ENCODE assay signal across 21 cellular contexts in genomic region chr5:80250801-80251200, GRCh38. TPM values are rescaled to one million over a fixed set of nuclear protein-coding genes. Genes with fewer than 3 reads are reported as not detected.
DNase-seq lines count a peak whose midpoint lies in the region; ATAC-seq and TF ChIP-seq lines count a peak whose summit lies in the region.
"Had no signal": no experiment of that assay in that cellular context is flagged by ENCODE, and none has a peak within 500 bp of the region (broad histone marks: within the 10 kb centered on the region; RNA-seq: fewer than 3 reads in every experiment).

No MANE protein-coding gene starts in this region.

- CTCF ChIA-PET in activated CD4-positive, alpha-beta memory T cell treated with anti-CD3 and anti-CD28 coated beads for 36 hours (lab: Charles Lee), result interaction anchor here (0.8 to 0.9 kb wide), 2 partner anchors 45 to 167 kb away, joined by 3 read pairs; no protein-coding TSS in a partner anchor
- CTCF ChIA-PET in activated CD4-positive, alpha-beta memory T cell treated with anti-CD3 and anti-CD28 coated beads, Interleukin-2, amount 10 ng/mL, durations not matched to agents 7 days and 5 days (lab: Charles Lee), result interaction anchor here (0.9 to 1.3 kb wide), 2 partner anchors 57 to 158 kb away, joined by 3 read pairs; no protein-coding TSS in a partner anchor

- H3K27me3 ChIP-seq in Loucy (ENCODE audit: insufficient read depth, low read length, poor library complexity, severe bottlenecking), result no peaks in the 10 kb centered on the region
- H3K27me3 ChIP-seq: esophagus squamous epithelium, tibial artery had no signal

- ATAC-seq in activated naive CD8-positive, alpha-beta T cell treated with anti-CD3 and anti-CD28 coated beads, Interleukin-2, amount 50 U/mL, for 24 hours, result no peak
- ATAC-seq: K562; right cardiac atrium; stimulated activated effector memory CD8-positive, alpha-beta T cell treated with anti-CD3 and anti-CD28 coated beads, Interleukin-12 subunit alpha, Interleukin-12 subunit beta, amount 100 ng/mL, for 72 hours had no signal

- TF ChIP-seq CTCF in Loucy (conservative IDR thresholded peaks at IDR 0.05; ENCODE audit: low read length) (no peak), progenitor cell of endocrine pancreas (IDR thresholded peaks at IDR 0.05; ENCODE audit: unreplicated experiment) (no peak)

- H3K4me1 ChIP-seq in Loucy (ENCODE audit: insufficient read depth, low read length, poor library complexity, severe bottlenecking), result peaks cover 78% of the 10 kb centered on the region

- H3K36me3 ChIP-seq in Loucy (ENCODE audit: insufficient read depth, low read length), result no peaks in the 10 kb centered on the region
- H3K36me3 ChIP-seq: esophagus squamous epithelium, tibial artery had no signal

- H3K9me2 ChIP-seq in Loucy (replicated peaks; ENCODE audit: low read depth, low read length), result no peaks in the 10 kb centered on the region

- H3K36me3 Mint-ChIP-seq in activated CD4-positive, alpha-beta memory T cell treated with anti-CD3 and anti-CD28 coated beads for 36 hours, result peaks cover 15% of the 10 kb centered on the region
- H3K36me3 Mint-ChIP-seq in activated CD4-positive, alpha-beta memory T cell treated with anti-CD3 and anti-CD28 coated beads, Interleukin-2, amount 10 ng/mL, durations not matched to agents 7 days and 5 days (ENCODE audit: low read depth), result peaks cover 43% of the 10 kb centered on the region
- peaks cover 10% of the 10 kb centered on the region for H3K36me3 Mint-ChIP-seq in activated naive CD8-positive, alpha-beta T cell treated with anti-CD3 and anti-CD28 coated beads, Interleukin-2, amount 50 U/mL, for 24 hours (ENCODE audit: low read depth)
- peaks cover 7% of the 10 kb centered on the region for H3K36me3 Mint-ChIP-seq in progenitor cell of endocrine pancreas (ENCODE audit: insufficient read depth)
- H3K36me3 Mint-ChIP-seq: stimulated activated effector memory CD8-positive, alpha-beta T cell treated with anti-CD3 and anti-CD28 coated beads, Interleukin-12 subunit alpha, Interleukin-12 subunit beta, amount 100 ng/mL, for 72 hours had no signal

- peaks cover 99% of the 10 kb centered on the region for H3K79me2 ChIP-seq in Loucy (ENCODE audit: insufficient read depth, low read length)

- no peaks in the 10 kb centered on the region for H3K9me3 Mint-ChIP-seq in activated CD4-positive, alpha-beta memory T cell treated with anti-CD3 and anti-CD28 coated beads for 36 hours
- no peaks in the 10 kb centered on the region for H3K9me3 Mint-ChIP-seq in activated CD4-positive, alpha-beta memory T cell treated with anti-CD3 and anti-CD28 coated beads, Interleukin-2, amount 10 ng/mL, durations not matched to agents 7 days and 5 days
- H3K9me3 Mint-ChIP-seq in activated naive CD8-positive, alpha-beta T cell treated with anti-CD3 and anti-CD28 coated beads, Interleukin-2, amount 50 U/mL, for 24 hours, result no peaks in the 10 kb centered on the region
- H3K9me3 Mint-ChIP-seq in progenitor cell of endocrine pancreas (ENCODE audit: low read depth), result no peaks in the 10 kb centered on the region
- H3K9me3 Mint-ChIP-seq: stimulated activated effector memory CD8-positive, alpha-beta T cell treated with anti-CD3 and anti-CD28 coated beads, Interleukin-12 subunit alpha, Interleukin-12 subunit beta, amount 100 ng/mL, for 72 hours had no signal

- H3K4me3 Mint-ChIP-seq in activated CD4-positive, alpha-beta memory T cell treated with anti-CD3 and anti-CD28 coated beads for 36 hours, result no peak overlapping the region
- no peak overlapping the region for H3K4me3 Mint-ChIP-seq in activated CD4-positive, alpha-beta memory T cell treated with anti-CD3 and anti-CD28 coated beads, Interleukin-2, amount 10 ng/mL, durations not matched to agents 7 days and 5 days
- H3K4me3 Mint-ChIP-seq in activated naive CD8-positive, alpha-beta T cell treated with anti-CD3 and anti-CD28 coated beads, Interleukin-2, amount 50 U/mL, for 24 hours, result no peak overlapping the region
- H3K4me3 Mint-ChIP-seq in progenitor cell of endocrine pancreas (ENCODE audit: low read depth), result peak overlapping the region; percentile 2
- H3K4me3 Mint-ChIP-seq: stimulated activated effector memory CD8-positive, alpha-beta T cell treated with anti-CD3 and anti-CD28 coated beads, Interleukin-12 subunit alpha, Interleukin-12 subunit beta, amount 100 ng/mL, for 72 hours had no signal

- in situ Hi-C loops in G401 (cut with HindIII; ENCODE audit: low sequenced_read_pairs), result no loop called here

- 0 out of 2 replicates have a peak, but pooled peaks cover 4% of the 10 kb centered on the region for H3F3A ChIP-seq in Loucy (ENCODE audit: low read depth)

- H3K4me1 Mint-ChIP-seq in activated CD4-positive, alpha-beta memory T cell treated with anti-CD3 and anti-CD28 coated beads for 36 hours (ENCODE audit: low read depth), result peaks cover 76% of the 10 kb centered on the region
- peaks cover 78% of the 10 kb centered on the region for H3K4me1 Mint-ChIP-seq in activated CD4-positive, alpha-beta memory T cell treated with anti-CD3 and anti-CD28 coated beads, Interleukin-2, amount 10 ng/mL, durations not matched to agents 7 days and 5 days
- peaks cover 88% of the 10 kb centered on the region for H3K4me1 Mint-ChIP-seq in activated naive CD8-positive, alpha-beta T cell treated with anti-CD3 and anti-CD28 coated beads, Interleukin-2, amount 50 U/mL, for 24 hours
- H3K4me1 Mint-ChIP-seq in progenitor cell of endocrine pancreas (ENCODE audit: low read depth), result peaks cover 73% of the 10 kb centered on the region

- H3K9me3 ChIP-seq in Loucy (ENCODE audit: insufficient read depth, low read depth, low read length), result no peaks in the 10 kb centered on the region
- H3K9me3 ChIP-seq: esophagus squamous epithelium, tibial artery had no signal

- peaks cover 89% of the 10 kb centered on the region for H4K20me1 ChIP-seq in Loucy (ENCODE audit: insufficient read depth, low read length, poor library complexity, severe bottlenecking)

- H3K27ac Mint-ChIP-seq in activated CD4-positive, alpha-beta memory T cell treated with anti-CD3 and anti-CD28 coated beads for 36 hours, result peak overlapping the region; percentile 10
- no peak overlapping the region for H3K27ac Mint-ChIP-seq in activated CD4-positive, alpha-beta memory T cell treated with anti-CD3 and anti-CD28 coated beads, Interleukin-2, amount 10 ng/mL, durations not matched to agents 7 days and 5 days
- H3K27ac Mint-ChIP-seq in activated naive CD8-positive, alpha-beta T cell treated with anti-CD3 and anti-CD28 coated beads, Interleukin-2, amount 50 U/mL, for 24 hours, result peak overlapping the region; percentile 47
- peak overlapping the region; percentile 35 for H3K27ac Mint-ChIP-seq in progenitor cell of endocrine pancreas
- H3K27ac Mint-ChIP-seq: stimulated activated effector memory CD8-positive, alpha-beta T cell treated with anti-CD3 and anti-CD28 coated beads, Interleukin-12 subunit alpha, Interleukin-12 subunit beta, amount 100 ng/mL, for 72 hours had no signal

- DNase-seq in activated CD4-positive, alpha-beta memory T cell treated with anti-CD3 and anti-CD28 coated beads for 36 hours, result no peak
- no peak for DNase-seq in activated CD4-positive, alpha-beta memory T cell treated with anti-CD3 and anti-CD28 coated beads, Interleukin-2, amount 10 ng/mL, durations not matched to agents 7 days and 5 days
- no peak for DNase-seq in activated naive CD8-positive, alpha-beta T cell treated with anti-CD3 and anti-CD28 coated beads, Interleukin-2, amount 50 U/mL, for 24 hours
- DNase-seq in progenitor cell of endocrine pancreas (ENCODE audit: low spot score, unreplicated experiment) (no peak), NCI-H2081 treated with DMSO at 0.1 percent for 48 hours (lab: John Stamatoyannopoulos, UW) (no peak), NCI-H187 (lab: John Stamatoyannopoulos, UW) (no peak), G401 (ENCODE audit: low spot score) (no peak)
- DNase-seq: ACHN; activated CD4-positive, alpha-beta T cell treated with anti-CD3 and anti-CD28 coated beads, Interleukin-2, amount 50 U/mL, for 1 hour; central memory CD4-positive, alpha-beta T cell; esophagus squamous epithelium; HCEC 1CT; NCI-H1092; NCI-H524 treated with DMSO at 0.1 percent for 48 hours; OCI-M1; right cardiac atrium; stimulated activated CD4-positive, alpha-beta T cell treated with anti-CD3 and anti-CD28 coated beads, Interleukin-15, amount 100 ng/mL, for 24 hours; tibial artery had no signal

- POLR2A ChIA-PET in activated CD4-positive, alpha-beta memory T cell treated with anti-CD3 and anti-CD28 coated beads for 36 hours (lab: Charles Lee), result interaction anchor here (0.7 to 7.5 kb wide), 5 partner anchors 34 to 125 kb away, joined by 3 to 70 read pairs (median 3); no protein-coding TSS in a partner anchor
- POLR2A ChIA-PET in activated CD4-positive, alpha-beta memory T cell treated with anti-CD3 and anti-CD28 coated beads, Interleukin-2, amount 10 ng/mL, durations not matched to agents 7 days and 5 days (lab: Charles Lee), result interaction anchor here (1.0 to 10.7 kb wide), 4 partner anchors 33 to 125 kb away, joined by 3 to 397 read pairs (median 5); no protein-coding TSS in a partner anchor

- H3K27me3 Mint-ChIP-seq in activated CD4-positive, alpha-beta memory T cell treated with anti-CD3 and anti-CD28 coated beads for 36 hours, result no peaks in the 10 kb centered on the region
- H3K27me3 Mint-ChIP-seq in activated CD4-positive, alpha-beta memory T cell treated with anti-CD3 and anti-CD28 coated beads, Interleukin-2, amount 10 ng/mL, durations not matched to agents 7 days and 5 days, result no peaks in the 10 kb centered on the region
- H3K27me3 Mint-ChIP-seq in activated naive CD8-positive, alpha-beta T cell treated with anti-CD3 and anti-CD28 coated beads, Interleukin-2, amount 50 U/mL, for 24 hours, result no peaks in the 10 kb centered on the region
- no peaks in the 10 kb centered on the region for H3K27me3 Mint-ChIP-seq in progenitor cell of endocrine pancreas

- H3K4me3 ChIP-seq in Loucy (ENCODE audit: low read length, poor library complexity, severe bottlenecking), result peak overlapping the region; percentile 84
- H3K4me3 ChIP-seq: esophagus squamous epithelium, K562, tibial artery had no signal

- no peak overlapping the region for H2AFZ ChIP-seq in Loucy (ENCODE audit: low read length)

- peak overlapping the region; percentile 31 for H3K9ac ChIP-seq in Loucy (ENCODE audit: low read depth, low read length, poor library complexity, severe bottlenecking)

- intact Hi-C loops in activated CD4-positive, alpha-beta memory T cell treated with anti-CD3 and anti-CD28 coated beads for 36 hours (cut with micrococcal nuclease), result loop anchor here (10.0 kb wide), 1 partner anchor 404 kb away; the partner anchor contains the start of genes DHFR and MSH3

- peak overlapping the region; percentile 91 for H3K4me2 ChIP-seq in Loucy (ENCODE audit: low read depth, low read length, poor library complexity, severe bottlenecking)

RNA-seq across cellular contexts. Expression of gene SERINC5, which starts 5.0 kb away (rescaled TPM):
- total RNA-seq in activated CD4-positive, alpha-beta memory T cell treated with anti-CD3 and anti-CD28 coated beads for 36 hours, result 10 to 100 TPM; 42.8 to 48.0 TPM
- total RNA-seq in activated CD4-positive, alpha-beta memory T cell treated with anti-CD3 and anti-CD28 coated beads, Interleukin-2, amount 10 ng/mL, durations not matched to agents 7 days and 5 days, result 10 to 100 TPM; 59.1 to 60.6 TPM
- total RNA-seq in progenitor cell of endocrine pancreas, result 174 and 198 TPM in 2 replicates
- 3.1 and 6.0 TPM in 2 replicates for total RNA-seq in G401 (2014; rRNA removed; shearing (Covaris generic))
